ENCODE assay signal across 8 cellular contexts in the genomic region with DNA sequence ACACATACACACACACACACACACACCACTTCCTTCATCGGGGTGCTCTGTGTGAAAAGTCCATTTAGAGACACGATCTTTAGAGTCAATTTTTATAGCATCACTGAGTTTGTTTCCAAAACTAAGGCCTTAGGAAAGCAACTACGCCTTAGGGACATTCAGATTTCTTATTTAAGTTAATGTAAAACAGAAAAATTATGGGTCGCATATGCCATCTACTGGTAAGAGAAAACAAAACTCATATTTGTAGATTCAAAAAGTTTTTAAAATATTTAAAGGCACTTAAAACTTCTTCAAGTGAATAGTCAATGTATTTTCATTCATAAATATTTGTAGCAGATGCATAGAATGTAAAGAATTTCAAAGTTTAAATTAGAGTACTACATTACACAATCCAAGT.
DNase-seq lines count a peak whose midpoint lies in the region; ATAC-seq and TF ChIP-seq lines count a peak whose summit lies in the region.

No MANE protein-coding gene starts in this region.

- no peaks in the 10 kb centered on the region for H3K27me3 ChIP-seq in MG63

- DNase-seq in ELR (ENCODE audit: low read depth), result peak; percentile 62
- peak; percentile 20 for DNase-seq in NCI-H2171 (lab: John Stamatoyannopoulos, UW)
- DNase-seq in dermis blood vessel endothelial cell, result peak; percentile 70
- DNase-seq in progenitor cell of endocrine pancreas (ENCODE audit: low spot score, unreplicated experiment), result no peak
- no peak for DNase-seq in KG1 (lab: John Stamatoyannopoulos, UW)
- no peak for DNase-seq in MG63

- no peak for ATAC-seq in HG02642 (IDR thresholded peaks at IDR 0.05; ENCODE audit: poor library complexity, unreplicated experiment)
- no peak for ATAC-seq in GM18505 (IDR thresholded peaks at IDR 0.05; ENCODE audit: unreplicated experiment)

- H3K4me3 Mint-ChIP-seq in progenitor cell of endocrine pancreas (ENCODE audit: low read depth), result no peak overlapping the region

- no peaks in the 10 kb centered on the region for H3K9me3 Mint-ChIP-seq in progenitor cell of endocrine pancreas (ENCODE audit: low read depth)

- TF ChIP-seq POLR2A in GM18505 (IDR thresholded peaks at IDR 0.05; ENCODE audit: borderline replicate concordance, extremely low read depth, insufficient read depth, insufficient read length), result no peak

- H3K36me3 ChIP-seq in MG63, result peaks cover 12% of the 10 kb centered on the region

- TF ChIP-seq CTCF in progenitor cell of endocrine pancreas (IDR thresholded peaks at IDR 0.05; ENCODE audit: unreplicated experiment), result peak; percentile 37

- peaks cover 11% of the 10 kb centered on the region for H3K36me3 Mint-ChIP-seq in progenitor cell of endocrine pancreas (ENCODE audit: insufficient read depth)

- no peaks in the 10 kb centered on the region for H3K27me3 Mint-ChIP-seq in progenitor cell of endocrine pancreas

- H3K4me1 Mint-ChIP-seq in progenitor cell of endocrine pancreas (ENCODE audit: low read depth), result peaks cover 2% of the 10 kb centered on the region

- no peak overlapping the region for H3K4me3 ChIP-seq in MG63

- no peak overlapping the region for H3K27ac Mint-ChIP-seq in progenitor cell of endocrine pancreas

- H3K9me3 ChIP-seq in MG63, result no peaks in the 10 kb centered on the region

Comparison
In these comparisons a context has a peak if more than half of its experiments do, and no peak if none do; other contexts are left out.
1. DNase-seq: peak in ELR (single experiment), NCI-H2171 (single experiment) and dermis blood vessel endothelial cell (single experiment); none in progenitor cell of endocrine pancreas (single experiment), KG1 (single experiment) and MG63 (single experiment).